1 cellular context compared by ENCODE assay signal in the genomic region with DNA sequence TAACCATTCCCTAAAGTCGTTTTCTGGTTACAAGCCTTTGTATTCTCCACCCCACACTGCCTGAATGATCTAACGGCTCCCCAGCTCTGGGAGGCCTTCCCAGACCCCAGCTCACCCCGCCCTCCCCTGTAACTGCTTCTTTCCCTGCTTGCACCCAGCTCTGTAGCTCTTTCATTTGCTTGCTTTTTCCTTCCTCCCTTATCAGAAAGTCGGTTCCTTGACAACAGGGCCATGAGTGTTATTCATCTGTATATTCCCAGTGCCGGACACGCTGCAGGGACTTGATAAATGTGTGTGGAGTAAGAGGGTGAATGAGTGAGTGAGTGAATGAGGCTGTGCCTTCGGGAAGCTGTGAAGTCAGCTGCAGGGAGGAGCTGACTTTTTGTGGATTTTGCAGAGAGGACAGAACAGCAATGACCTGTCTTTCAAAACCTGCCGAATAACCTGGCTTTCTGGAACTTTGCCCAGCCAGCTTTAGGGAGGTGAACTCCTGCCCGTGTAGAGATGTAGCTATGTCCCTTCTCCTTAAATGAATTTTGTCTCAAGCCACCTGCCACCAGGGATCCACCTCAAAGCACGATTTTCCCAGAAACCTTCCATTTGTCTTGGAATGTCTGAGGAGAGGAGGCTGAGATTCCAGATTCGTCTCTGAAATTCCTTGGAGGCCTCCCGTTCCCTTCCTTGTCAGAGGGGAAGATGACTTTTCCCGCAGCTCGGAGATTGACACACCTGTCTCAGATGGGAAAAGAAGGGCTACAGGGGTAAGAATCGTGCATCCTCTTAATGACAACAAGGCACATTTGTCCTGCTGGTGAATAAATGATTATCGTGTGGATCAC.
TF ChIP-seq lines count a peak whose summit lies in the region.

No MANE protein-coding gene starts in this region.

TF ChIP-seq in IMR-90, 13 proteins besides CTCF, POLR2A, EP300 and RAD21:
- TF ChIP-seq MXI1 (IDR thresholded peaks at IDR 0.05; ENCODE audit: borderline replicate concordance, low read depth, low read length) (no peak), BHLHE40 (IDR thresholded peaks at IDR 0.05; ENCODE audit: low read depth, low read length) (no peak), RFX5 (IDR thresholded peaks at IDR 0.05; ENCODE audit: low read depth, low read length) (no peak), MAZ (IDR thresholded peaks at IDR 0.05; ENCODE audit: borderline replicate concordance, low read depth, low read length) (no peak), MAFK (IDR thresholded peaks at IDR 0.05; ENCODE audit: low read depth, low read length) (no peak), RCOR1 (IDR thresholded peaks at IDR 0.05; ENCODE audit: insufficient replicate concordance, low read length) (no peak), NFE2L2 (IDR thresholded peaks at IDR 0.05; ENCODE audit: low read depth, low read length) (no peak), FOS (IDR thresholded peaks at IDR 0.05; ENCODE audit: low read depth, low read length) (no peak), CEBPB (IDR thresholded peaks at IDR 0.05; ENCODE audit: low read depth, low read length) (no peak), CHD1 (IDR thresholded peaks at IDR 0.05; ENCODE audit: low read depth, low read length) (no peak)
- TF ChIP-seq, protein P1, sequence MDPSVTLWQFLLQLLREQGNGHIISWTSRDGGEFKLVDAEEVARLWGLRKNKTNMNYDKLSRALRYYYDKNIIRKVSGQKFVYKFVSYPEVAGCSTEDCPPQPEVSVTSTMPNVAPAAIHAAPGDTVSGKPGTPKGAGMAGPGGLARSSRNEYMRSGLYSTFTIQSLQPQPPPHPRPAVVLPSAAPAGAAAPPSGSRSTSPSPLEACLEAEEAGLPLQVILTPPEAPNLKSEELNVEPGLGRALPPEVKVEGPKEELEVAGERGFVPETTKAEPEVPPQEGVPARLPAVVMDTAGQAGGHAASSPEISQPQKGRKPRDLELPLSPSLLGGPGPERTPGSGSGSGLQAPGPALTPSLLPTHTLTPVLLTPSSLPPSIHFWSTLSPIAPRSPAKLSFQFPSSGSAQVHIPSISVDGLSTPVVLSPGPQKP (IDR thresholded peaks at IDR 0.05; ENCODE audit: borderline replicate concordance, low read depth, low read length), result no peak
